Comparison of ENCODE assay signal across 3 cellular contexts in the genomic region with DNA sequence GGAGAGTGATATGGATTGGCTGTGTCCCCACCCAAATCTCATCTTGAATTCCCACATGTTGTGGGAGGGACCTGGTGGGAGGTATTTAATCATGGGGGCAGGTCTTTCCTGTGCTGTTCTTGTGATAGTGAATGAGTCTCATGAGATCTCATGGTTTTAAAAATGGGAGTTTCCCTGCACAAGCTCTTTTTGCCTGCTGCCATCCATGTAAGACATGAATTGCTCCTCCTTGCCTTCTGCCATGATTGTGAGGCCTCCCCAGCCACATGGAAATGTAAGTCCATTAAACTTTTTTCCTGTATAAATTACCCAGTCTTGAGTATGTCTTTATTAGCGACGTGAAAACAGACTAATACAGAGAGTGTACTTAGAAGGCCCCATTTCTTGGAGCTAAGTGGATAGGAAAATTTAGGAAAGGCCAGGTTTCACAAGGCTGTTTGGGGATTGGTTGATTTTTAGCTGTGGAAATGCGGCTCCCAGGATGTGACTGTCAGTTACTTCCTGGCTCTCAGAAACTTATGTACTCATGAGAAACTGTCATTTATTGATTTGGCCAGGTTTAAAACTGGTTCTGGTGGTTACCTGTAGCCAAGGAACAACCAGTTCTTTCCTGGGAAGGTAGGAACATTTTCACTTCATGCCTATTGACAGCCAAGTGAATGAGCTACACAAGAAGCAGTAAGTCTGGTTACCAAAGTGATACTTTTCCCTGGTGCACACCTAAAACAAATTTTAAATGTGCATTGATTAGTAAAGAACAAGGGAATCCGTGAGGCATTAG.
TF ChIP-seq lines count a peak whose summit lies in the region.

No MANE protein-coding gene starts in this region.

TF ChIP-seq in A549, 52 proteins besides CTCF, POLR2A, EP300 and RAD21:
- peak; percentile 10 for TF ChIP-seq ZFP36 (IDR thresholded peaks at IDR 0.05; ENCODE audit: borderline replicate concordance, partially characterized antibody)

TF ChIP-seq in HEK293, 187 proteins besides CTCF, POLR2A, EP300 and RAD21:
- TF ChIP-seq SETDB1 (IDR thresholded peaks at IDR 0.05; ENCODE audit: insufficient read length, low read length) = peak; percentile 30

TF ChIP-seq in HepG2, 621 proteins besides CTCF, POLR2A, EP300 and RAD21:
- peak; percentile 82; the same call in 1 of the 2 replicates for TF ChIP-seq ZNF431 (CRISPR knock-in tag; IDR thresholded peaks at IDR 0.05; ENCODE audit: borderline replicate concordance, low read depth)
